ENCODE assay signal across 8 cellular contexts in the genomic region with DNA sequence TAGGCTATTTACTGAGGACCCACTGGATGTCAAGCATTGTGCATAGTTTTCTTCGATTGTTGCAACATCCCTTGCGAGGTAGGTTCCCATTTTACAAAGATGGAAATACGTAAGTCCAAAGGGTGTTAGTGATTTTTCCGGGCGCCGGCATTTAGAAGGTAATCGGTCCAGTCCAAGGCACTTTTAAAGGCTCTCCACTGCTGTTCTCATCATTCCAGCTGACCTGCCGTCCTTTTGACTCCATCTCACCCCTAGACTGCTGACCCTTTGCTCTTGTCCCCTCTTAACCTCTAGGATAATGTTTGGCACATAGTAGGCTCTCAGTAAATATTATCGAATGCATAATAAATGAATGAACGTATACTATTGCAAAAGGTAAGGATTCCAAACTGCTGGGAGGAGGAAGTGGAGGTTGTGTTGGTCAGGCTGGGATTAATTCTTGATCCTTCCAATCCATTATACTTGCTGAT. TPM values are rescaled to one million over a fixed set of nuclear protein-coding genes. Genes with fewer than 3 reads are reported as not detected.
DNase-seq lines count a peak whose midpoint lies in the region; ATAC-seq and TF ChIP-seq lines count a peak whose summit lies in the region.

No MANE protein-coding gene starts in this region.

- H3K27ac ChIP-seq in PC-3 (ENCODE audit: low read length) (peak overlapping the region; percentile 28; the same call in 1 of the 2 replicates), esophagus muscularis mucosa (replicated peaks in 1 of 4) (peak overlapping the region; percentile 88 to 97 (median 89)), rectal smooth muscle tissue (ENCODE audit: low read depth, low read length) (peak overlapping the region; percentile 66)

- POLR2A ChIA-PET in PC-3 (lab: Charles Lee; ENCODE audit: unreplicated experiment) = interaction anchor here (0.5 to 1.0 kb wide), 3 partner anchors 23 to 234 kb away, joined by 3 to 5 read pairs (median 4); a partner anchor contains a TSS

- H3F3A ChIP-seq in PC-3 (ENCODE audit: low read length, unreplicated experiment) = no peaks in the 10 kb centered on the region

- peak overlapping the region; percentile 72 for H3K9ac ChIP-seq in PC-3 (ENCODE audit: low read length)
- peak overlapping the region; percentile 53 for H3K9ac ChIP-seq in rectal smooth muscle tissue (ENCODE audit: low read length)

- ATAC-seq in PC-3 (no peak), left colon (no peak), GM18519 (IDR thresholded peaks at IDR 0.05; ENCODE audit: low FRiP score, unreplicated experiment) (no peak)

- no peaks in the 10 kb centered on the region for H3K9me2 ChIP-seq in PC-3 (replicated peaks; ENCODE audit: low read length)

- TF ChIP-seq CTCF in PC-3 (conservative IDR thresholded peaks at IDR 0.05; ENCODE audit: low read depth, low read length) (no peak), esophagus muscularis mucosa (IDR thresholded peaks at IDR 0.05) (no peak)

- peak overlapping the region; percentile 93 for H3K4me2 ChIP-seq in PC-3 (ENCODE audit: low read length)

- DNase-seq in PC-3 (peak; percentile 27), esophagus muscularis mucosa (ENCODE audit: extremely low spot score) (no peak), SKM-1 (lab: John Stamatoyannopoulos, UW; ENCODE audit: unreplicated experiment) (no peak), DMS79 (lab: John Stamatoyannopoulos, UW) (no peak), left colon (no peak)

- H3K4me1 ChIP-seq in PC-3 (ENCODE audit: insufficient read depth, low read length) = peaks cover 27% of the 10 kb centered on the region
- peaks cover 36 to 48% (median 46%) of the 10 kb centered on the region in 4 donors for H3K4me1 ChIP-seq in esophagus muscularis mucosa
- peaks cover 8% of the 10 kb centered on the region for H3K4me1 ChIP-seq in rectal smooth muscle tissue (ENCODE audit: control insufficient read depth, insufficient read depth, low read length)

- H3K36me3 ChIP-seq in PC-3 (ENCODE audit: low read depth, low read length) = peaks cover 8% of the 10 kb centered on the region; the same call in 1 of the 2 replicates
- H3K36me3 ChIP-seq in esophagus muscularis mucosa = peaks cover 0 to 57% (median 47%) of the 10 kb centered on the region in 4 donors
- H3K36me3 ChIP-seq in rectal smooth muscle tissue (ENCODE audit: control insufficient read depth, insufficient read depth, low read length) = peaks cover 13% of the 10 kb centered on the region

- TF ChIP-seq EP300 in esophagus muscularis mucosa (IDR thresholded peaks at IDR 0.05) = no peak

- no peak for TF ChIP-seq POLR2A in esophagus muscularis mucosa (IDR thresholded peaks at IDR 0.05; ENCODE audit: low read depth)

- H3K27me3 ChIP-seq in PC-3 (ENCODE audit: low read length) (no peaks in the 10 kb centered on the region), esophagus muscularis mucosa (no peaks in the 10 kb centered on the region), rectal smooth muscle tissue (ENCODE audit: control insufficient read depth, insufficient read depth, low read length) (no peaks in the 10 kb centered on the region)

- H3K9me3 ChIP-seq in PC-3 (ENCODE audit: low read length) = no peaks in the 10 kb centered on the region
- H3K9me3 ChIP-seq in esophagus muscularis mucosa = no peaks in the 10 kb centered on the region

- 18% methylated on average over 10 of the region's 10 CpGs for WGBS in esophagus muscularis mucosa

- H2AFZ ChIP-seq in PC-3 (ENCODE audit: low read length) = peak overlapping the region; percentile 91

- intact Hi-C loops in PC-3 (cut with micrococcal nuclease) (loop anchor here (2.0 to 5.0 kb wide), 3 partner anchors 33 to 92 kb away; a partner anchor contains a TSS), esophagus muscularis mucosa (cut with DNase I) (no loop called here), left colon (cut with DNase I, micrococcal nuclease) (no loop called here)

- no TSS peak for BruUV-seq in PC-3 (replicated peaks; lab: Mats Ljungman, UMichigan)

- H4K20me1 ChIP-seq in PC-3 (ENCODE audit: low read length) = no peaks in the 10 kb centered on the region

- H3K4me3 ChIP-seq in GM08714 (ENCODE audit: low read length) (peak overlapping the region; percentile 78), PC-3 (ENCODE audit: low read length) (peak overlapping the region; percentile 92), esophagus muscularis mucosa (peak overlapping the region; percentile 80 to 93 (median 92)), rectal smooth muscle tissue (ENCODE audit: low read length) (peak overlapping the region; percentile 67)

- H3K79me2 ChIP-seq in PC-3 (ENCODE audit: low read length) = peaks cover 46% of the 10 kb centered on the region

- CTCF ChIA-PET in PC-3 (lab: Charles Lee) = interaction anchor here (0.7 to 2.7 kb wide), 3 partner anchors 15 to 91 kb away, joined by 4 to 12 read pairs (median 9); a partner anchor contains a TSS

RNA-seq across cellular contexts. Expression of a gene that starts 0.5 kb away (rescaled TPM):
- total RNA-seq in PC-3 (2014; rRNA removed) (6.6 and 11.0 TPM in 2 replicates), esophagus muscularis mucosa (1 to 10 TPM; 3.8 to 7.4 (median 5.3) TPM), left colon (10 to 100 TPM; 19.6 to 22.3 TPM)

RNA-seq across cellular contexts. Expression of a gene that starts 0.8 kb away (rescaled TPM):
- total RNA-seq in PC-3 (2014; rRNA removed) (83.7 and 85.8 TPM in 2 replicates), esophagus muscularis mucosa (10 to 100 TPM; 27.2 to 49.0 (median 33.8) TPM), left colon (100 to 1,000 TPM; 235 to 242 TPM)

RNA-seq across cellular contexts. Expression of a gene that starts 14.8 kb away (rescaled TPM):
- not detected in 2 replicates for total RNA-seq in PC-3 (2014; rRNA removed)
- under 1 TPM in 2 of 4 donors, not detected in 2; 0.32 to 0.42 TPM for total RNA-seq in esophagus muscularis mucosa
- under 1 TPM; 0.47 to 0.58 TPM for total RNA-seq in left colon

RNA-seq across cellular contexts. Expression of a gene that starts 30.9 kb away (rescaled TPM):
- total RNA-seq in PC-3 (2014; rRNA removed) (99.3 and 114 TPM in 2 replicates), esophagus muscularis mucosa (100 to 1,000 TPM; 140 to 166 (median 154) TPM), left colon (10 to 100 TPM; 47.8 to 57.0 TPM)

RNA-seq across cellular contexts. Expression of a gene that starts 33.4 kb away (rescaled TPM):
- total RNA-seq in PC-3 (2014; rRNA removed) = 114 and 175 TPM in 2 replicates
- total RNA-seq in esophagus muscularis mucosa = 10 to 100 TPM; 30.7 to 68.3 (median 43.4) TPM
- 100 to 1,000 TPM in 1 of 2 donors, 10 to 100 TPM in 1; 97.2 to 165 TPM for total RNA-seq in left colon

Comparison
In these comparisons a context has a peak if more than half of its experiments do, and no peak if none do; other contexts are left out.
1. H3K27ac ChIP-seq: peak in every context shown above with its lines; median percentile 89 in esophagus muscularis mucosa; 66 in rectal smooth muscle tissue; 28 in PC-3.